27 cellular contexts compared by ENCODE assay signal in genomic region chrX:69987691-69988090, GRCh38.
A peak's percentile ranks its signal among the peaks of the same experiment; 100 is the strongest.
DNase-seq lines count a peak whose midpoint lies in the region; ATAC-seq and TF ChIP-seq lines count a peak whose summit lies in the region.
"Had no signal": no experiment of that assay in that cellular context is flagged by ENCODE, and none has a peak within 500 bp of the region (broad histone marks: within the 10 kb centered on the region; RNA-seq: fewer than 3 reads in every experiment).

No MANE protein-coding gene starts in this region.

- no peaks in the 10 kb centered on the region for H3K4me1 Mint-ChIP-seq in Calu3 (ENCODE audit: low read depth, unreplicated experiment)
- H3K4me1 Mint-ChIP-seq: B cell; CD4-positive, alpha-beta memory T cell; stimulated activated effector memory CD8-positive, alpha-beta T cell treated with anti-CD3 and anti-CD28 coated beads, Interleukin-12 subunit alpha, Interleukin-12 subunit beta, amount 100 ng/mL, for 72 hours had no signal

- intact Hi-C loops in Calu3 (cut with micrococcal nuclease; ENCODE audit: unreplicated experiment), result loop anchor here (5.0 kb wide), 1 partner anchor 35 kb away; no protein-coding TSS in a partner anchor

- no peak for TF ChIP-seq CTCF in Calu3 (IDR thresholded peaks at IDR 0.05; ENCODE audit: unreplicated experiment)
- TF ChIP-seq CTCF in fibroblast of mammary gland (conservative IDR thresholded peaks at IDR 0.05; ENCODE audit: control insufficient read depth, insufficient read depth, low read depth, low read length), result no peak

- H3K27ac Mint-ChIP-seq in Calu3 (ENCODE audit: unreplicated experiment), result peak overlapping the region; percentile 7
- H3K27ac Mint-ChIP-seq: activated CD8-positive, alpha-beta T cell treated with anti-CD3 and anti-CD28 coated beads for 36 hours; activated T-helper 2 cell treated with anti-CD3 and anti-CD28 coated beads, Interferon-gamma antibody, Interleukin-2, Interleukin-4, amounts not matched to agents 10 μg/mL and 5 μg/mL and 100 μg/mL, durations not matched to agents 14 hours and 24 hours and 36 hours; B cell; naive thymus-derived CD8-positive, alpha-beta T cell; stimulated activated effector memory CD8-positive, alpha-beta T cell treated with anti-CD3 and anti-CD28 coated beads, Interleukin-12 subunit alpha, Interleukin-12 subunit beta, amount 100 ng/mL, for 72 hours had no signal

- ATAC-seq in HG03097 (IDR thresholded peaks at IDR 0.05; ENCODE audit: low FRiP score, unreplicated experiment), result no peak
- no peak for ATAC-seq in HG02970 (IDR thresholded peaks at IDR 0.05; ENCODE audit: low FRiP score, unreplicated experiment)
- ATAC-seq: activated CD8-positive, alpha-beta T cell treated with anti-CD3 and anti-CD28 coated beads for 36 hours; naive thymus-derived CD8-positive, alpha-beta T cell; stimulated activated effector memory CD8-positive, alpha-beta T cell treated with anti-CD3 and anti-CD28 coated beads, Interleukin-12 subunit alpha, Interleukin-12 subunit beta, amount 100 ng/mL, for 72 hours had no signal

- H3K9me3 Mint-ChIP-seq in Calu3 (ENCODE audit: low read depth, unreplicated experiment), result no peaks in the 10 kb centered on the region
- H3K9me3 Mint-ChIP-seq: activated CD8-positive, alpha-beta T cell treated with anti-CD3 and anti-CD28 coated beads for 36 hours; activated T-helper 2 cell treated with anti-CD3 and anti-CD28 coated beads, Interferon-gamma antibody, Interleukin-2, Interleukin-4, amounts not matched to agents 10 μg/mL and 5 μg/mL and 100 μg/mL, durations not matched to agents 14 hours and 24 hours and 36 hours; stimulated activated effector memory CD8-positive, alpha-beta T cell treated with anti-CD3 and anti-CD28 coated beads, Interleukin-12 subunit alpha, Interleukin-12 subunit beta, amount 100 ng/mL, for 72 hours had no signal

- no peaks in the 10 kb centered on the region for H3K36me3 Mint-ChIP-seq in Calu3 (ENCODE audit: insufficient read depth, unreplicated experiment)
- H3K36me3 Mint-ChIP-seq: CD4-positive, alpha-beta memory T cell; naive thymus-derived CD8-positive, alpha-beta T cell; stimulated activated effector memory CD8-positive, alpha-beta T cell treated with anti-CD3 and anti-CD28 coated beads, Interleukin-12 subunit alpha, Interleukin-12 subunit beta, amount 100 ng/mL, for 72 hours had no signal

- no TSS peak for BruUV-seq in Calu3 (replicated peaks; lab: Mats Ljungman, UMichigan)

- no peaks in the 10 kb centered on the region for H3K36me3 ChIP-seq in MG63
- H3K36me3 ChIP-seq: brain microvascular endothelial cell, heart left ventricle had no signal

- no peaks in the 10 kb centered on the region for H3K27me3 ChIP-seq in MG63
- H3K27me3 ChIP-seq: brain microvascular endothelial cell, heart left ventricle had no signal

- H3K4me3 Mint-ChIP-seq in Calu3 (ENCODE audit: low read depth, unreplicated experiment), result no peak overlapping the region
- H3K4me3 Mint-ChIP-seq: activated CD8-positive, alpha-beta T cell treated with anti-CD3 and anti-CD28 coated beads for 36 hours; B cell; naive thymus-derived CD8-positive, alpha-beta T cell; stimulated activated effector memory CD8-positive, alpha-beta T cell treated with anti-CD3 and anti-CD28 coated beads, Interleukin-12 subunit alpha, Interleukin-12 subunit beta, amount 100 ng/mL, for 72 hours had no signal

- no peaks in the 10 kb centered on the region for H3K27me3 Mint-ChIP-seq in Calu3 (ENCODE audit: unreplicated experiment)
- H3K27me3 Mint-ChIP-seq: activated CD8-positive, alpha-beta T cell treated with anti-CD3 and anti-CD28 coated beads for 36 hours; B cell; CD4-positive, alpha-beta memory T cell; naive thymus-derived CD8-positive, alpha-beta T cell had no signal

- no peak for DNase-seq in Calu3
- DNase-seq in MG63, result peak; percentile 40
- peak; percentile 99 for DNase-seq in NCI-H82 (lab: John Stamatoyannopoulos, UW)
- peak; percentile 6 for DNase-seq in fibroblast of mammary gland (ENCODE audit: low read depth)
- no peak for DNase-seq in activated CD4-positive, alpha-beta T cell treated with anti-CD3 and anti-CD28 coated beads for 48 hours
- DNase-seq in DMS53 (lab: John Stamatoyannopoulos, UW), result no peak
- DNase-seq: activated CD8-positive, alpha-beta T cell treated with anti-CD3 and anti-CD28 coated beads for 36 hours; activated naive CD4-positive, alpha-beta T cell treated with anti-CD3 and anti-CD28 coated beads, Interleukin-2, amount 50 U/mL, for 16 hours; brain microvascular endothelial cell; CD4-positive, alpha-beta memory T cell; DMS153; KBM-7; naive thymus-derived CD8-positive, alpha-beta T cell; NCI-H1092 treated with DMSO at 0.1 percent for 48 hours; NCI-H2029 treated with DMSO at 0.1 percent for 48 hours; nucleus accumbens; PC-9; psoas muscle; SHP77; stimulated activated CD4-positive, alpha-beta T cell treated with anti-CD3 and anti-CD28 coated beads, Interleukin-15, amount 100 ng/mL, for 24 hours; trophoblast cell had no signal

- H3K9me3 ChIP-seq in MG63, result no peaks in the 10 kb centered on the region
- H3K9me3 ChIP-seq: heart left ventricle, psoas muscle had no signal

- CTCF ChIA-PET in Calu3 (lab: Charles Lee), result interaction anchor here (0.6 kb wide), 1 partner anchor 52 kb away, joined by 6 read pairs; no protein-coding TSS in a partner anchor

- H3K4me3 ChIP-seq in MG63, result no peak overlapping the region
- no peak overlapping the region for H3K4me3 ChIP-seq in fibroblast of mammary gland (ENCODE audit: control insufficient read depth, low read depth, low read length)
- H3K4me3 ChIP-seq: heart left ventricle, PC-9, psoas muscle had no signal

Comparison
In these comparisons a context has a peak if more than half of its experiments do, and no peak if none do; other contexts are left out.
1. DNase-seq: peak in MG63 (single experiment), NCI-H82 (single experiment) and fibroblast of mammary gland (single experiment); none in Calu3 (single experiment), activated CD4-positive, alpha-beta T cell treated with anti-CD3 and anti-CD28 coated beads for 48 hours (single experiment) and DMS53 (single experiment).